17 cellular contexts compared by ENCODE assay signal in genomic region chr1:243364330-243364729, GRCh38.
DNase-seq lines count a peak whose midpoint lies in the region; ATAC-seq and TF ChIP-seq lines count a peak whose summit lies in the region.
"Had no signal": no experiment of that assay in that cellular context is flagged by ENCODE, and none has a peak within 500 bp of the region (broad histone marks: within the 10 kb centered on the region; RNA-seq: fewer than 3 reads in every experiment).

No MANE protein-coding gene starts in this region.

- no peak overlapping the region for H3K4me3 ChIP-seq in smooth muscle cell
- no peak overlapping the region for H3K4me3 ChIP-seq in CD4-positive, alpha-beta memory T cell (ENCODE audit: low read length in 2 of 2)

- H3K27me3 Mint-ChIP-seq in Calu3 (ENCODE audit: unreplicated experiment) = no peaks in the 10 kb centered on the region
- no peaks in the 10 kb centered on the region for H3K27me3 Mint-ChIP-seq in natural killer cell treated with Interleukin-12 subunit alpha and Interleukin-12 subunit beta and Interleukin-15 and Interleukin-18, amount 100 ng/mL, for 72 hours
- H3K27me3 Mint-ChIP-seq in CD4-positive, alpha-beta memory T cell = no peaks in the 10 kb centered on the region

- no peak overlapping the region for H3K27ac ChIP-seq in smooth muscle cell (ENCODE audit: low read depth)
- no peak overlapping the region for H3K27ac ChIP-seq in foreskin keratinocyte
- no peak overlapping the region for H3K27ac ChIP-seq in CD4-positive, alpha-beta memory T cell (ENCODE audit: low read depth, low read length)

- H3K27me3 ChIP-seq in smooth muscle cell (ENCODE audit: low read depth) (no peaks in the 10 kb centered on the region), foreskin keratinocyte (no peaks in the 10 kb centered on the region)
- no peaks in the 10 kb centered on the region for H3K27me3 ChIP-seq in CD4-positive, alpha-beta memory T cell (ENCODE audit: insufficient read depth, low read length)

- H3K4me1 Mint-ChIP-seq in Calu3 (ENCODE audit: low read depth, unreplicated experiment) = peaks cover 17% of the 10 kb centered on the region
- no peaks in the 10 kb centered on the region for H3K4me1 Mint-ChIP-seq in natural killer cell treated with Interleukin-12 subunit alpha and Interleukin-12 subunit beta and Interleukin-15 and Interleukin-18, amount 100 ng/mL, for 72 hours (ENCODE audit: low read depth in 2 of 2)
- no peaks in the 10 kb centered on the region for H3K4me1 Mint-ChIP-seq in CD4-positive, alpha-beta memory T cell
- H3K4me1 Mint-ChIP-seq: CD14-positive monocyte had no signal

- BruUV-seq in Calu3 (replicated peaks; lab: Mats Ljungman, UMichigan) = no TSS peak

- H3K79me2 ChIP-seq in smooth muscle cell (ENCODE audit: low read depth) = no peaks in the 10 kb centered on the region

- TF ChIP-seq CTCF in Calu3 (IDR thresholded peaks at IDR 0.05; ENCODE audit: unreplicated experiment) (no peak), smooth muscle cell (IDR thresholded peaks at IDR 0.05; ENCODE audit: borderline replicate concordance, insufficient read depth, poor library complexity, severe bottlenecking) (no peak), foreskin keratinocyte (conservative IDR thresholded peaks at IDR 0.05) (no peak)

- no peaks in the 10 kb centered on the region for H4K20me1 ChIP-seq in smooth muscle cell (ENCODE audit: low read depth)

- DNase-seq in Calu3 (no peak), NCI-H69 (lab: John Stamatoyannopoulos, UW) (peak; percentile 34), left lobe of liver (ENCODE audit: low spot score) (no peak), smooth muscle cell (lab: John Stamatoyannopoulos, UW; ENCODE audit: unreplicated experiment) (no peak), foreskin keratinocyte (no peak)
- no peak for DNase-seq in natural killer cell treated with Interleukin-12 subunit alpha and Interleukin-12 subunit beta and Interleukin-15 and Interleukin-18, amount 100 ng/mL, for 72 hours (ENCODE audit: low spot score)
- DNase-seq in CD4-positive, alpha-beta memory T cell = no peak
- DNase-seq: Caco-2, DMS79, Karpas-422, MM.1S, NCI-H1105 treated with DMSO at 0.1 percent for 48 hours, NCI-H187 treated with DMSO at 0.1 percent for 48 hours, SHP77 had no signal

- H3K36me3 ChIP-seq in smooth muscle cell (ENCODE audit: low read depth) = no peaks in the 10 kb centered on the region
- no peaks in the 10 kb centered on the region for H3K36me3 ChIP-seq in CD4-positive, alpha-beta memory T cell (ENCODE audit: insufficient read depth, low read length)

- intact Hi-C loops in Calu3 (cut with micrococcal nuclease; ENCODE audit: unreplicated experiment) = loop anchor here (5.0 kb wide), 2 partner anchors 33 to 908 kb away; no protein-coding TSS in a partner anchor
- intact Hi-C loops in CD4-positive, alpha-beta memory T cell (cut with micrococcal nuclease) = no loop called here

- WGBS in smooth muscle cell (ENCODE audit: low lambda C conversion rate) = 91% methylated on average over 2 of the region's 2 CpGs

- H3K9me3 Mint-ChIP-seq in Calu3 (ENCODE audit: low read depth, unreplicated experiment) = no peaks in the 10 kb centered on the region
- H3K9me3 Mint-ChIP-seq in natural killer cell treated with Interleukin-12 subunit alpha and Interleukin-12 subunit beta and Interleukin-15 and Interleukin-18, amount 100 ng/mL, for 72 hours = no peaks in the 10 kb centered on the region
- H3K9me3 Mint-ChIP-seq in CD4-positive, alpha-beta memory T cell = no peaks in the 10 kb centered on the region
- H3K9me3 Mint-ChIP-seq: CD14-positive monocyte had no signal

- no peaks in the 10 kb centered on the region for H3F3A ChIP-seq in smooth muscle cell (ENCODE audit: low read depth)

- peak overlapping the region; percentile 21 for H3K27ac Mint-ChIP-seq in Calu3 (ENCODE audit: unreplicated experiment)
- no peak overlapping the region for H3K27ac Mint-ChIP-seq in natural killer cell treated with Interleukin-12 subunit alpha and Interleukin-12 subunit beta and Interleukin-15 and Interleukin-18, amount 100 ng/mL, for 72 hours
- H3K27ac Mint-ChIP-seq in CD4-positive, alpha-beta memory T cell = no peak overlapping the region
- H3K27ac Mint-ChIP-seq: CD14-positive monocyte had no signal

- H3K4me3 Mint-ChIP-seq in Calu3 (ENCODE audit: low read depth, unreplicated experiment) = peak overlapping the region; percentile 6
- no peak overlapping the region for H3K4me3 Mint-ChIP-seq in natural killer cell treated with Interleukin-12 subunit alpha and Interleukin-12 subunit beta and Interleukin-15 and Interleukin-18, amount 100 ng/mL, for 72 hours
- H3K4me3 Mint-ChIP-seq in CD4-positive, alpha-beta memory T cell = no peak overlapping the region
- H3K4me3 Mint-ChIP-seq: CD14-positive monocyte had no signal

- POLR2A ChIA-PET in CD4-positive, alpha-beta memory T cell (lab: Charles Lee; ENCODE audit: partially characterized antibody) = no interaction called here

- ATAC-seq in GM19395 (IDR thresholded peaks at IDR 0.05; ENCODE audit: unreplicated experiment) = peak; percentile 34
- ATAC-seq in left lobe of liver = peak; percentile 68
- ATAC-seq in natural killer cell treated with Interleukin-12 subunit alpha and Interleukin-12 subunit beta and Interleukin-15 and Interleukin-18, amount 100 ng/mL, for 72 hours = no peak
- ATAC-seq in foreskin keratinocyte = no peak
- ATAC-seq: HCT116 had no signal

- CTCF ChIA-PET in Calu3 (lab: Charles Lee) = interaction anchor here (0.6 to 1.0 kb wide), 2 partner anchors 89 to 935 kb away, joined by 4 to 5 read pairs; no protein-coding TSS in a partner anchor
- CTCF ChIA-PET in CD4-positive, alpha-beta memory T cell (lab: Charles Lee; ENCODE audit: partially characterized antibody) = interaction anchor here (1.6 kb wide), 1 partner anchor 20 kb away, joined by 8 read pairs; no protein-coding TSS in a partner anchor

- peaks cover 4% of the 10 kb centered on the region for H3K36me3 Mint-ChIP-seq in Calu3 (ENCODE audit: insufficient read depth, unreplicated experiment)
- H3K36me3 Mint-ChIP-seq in natural killer cell treated with Interleukin-12 subunit alpha and Interleukin-12 subunit beta and Interleukin-15 and Interleukin-18, amount 100 ng/mL, for 72 hours = peaks cover 4% of the 10 kb centered on the region
- H3K36me3 Mint-ChIP-seq in CD4-positive, alpha-beta memory T cell = peaks cover 14 to 29% of the 10 kb centered on the region in 2 donors

- H3K9ac ChIP-seq in smooth muscle cell (ENCODE audit: low read depth) = no peak overlapping the region

- no peak overlapping the region for H2AFZ ChIP-seq in smooth muscle cell (ENCODE audit: low read depth)

- H3K4me1 ChIP-seq in smooth muscle cell (ENCODE audit: low read depth) (no peaks in the 10 kb centered on the region), foreskin keratinocyte (no peaks in the 10 kb centered on the region)
- no peaks in the 10 kb centered on the region for H3K4me1 ChIP-seq in CD4-positive, alpha-beta memory T cell (ENCODE audit: insufficient read depth, low read length)
- H3K4me1 ChIP-seq: Caco-2 had no signal

- H3K9me3 ChIP-seq in smooth muscle cell (replicated peaks; ENCODE audit: low read depth) = no peaks in the 10 kb centered on the region
- H3K9me3 ChIP-seq in CD4-positive, alpha-beta memory T cell (ENCODE audit: control insufficient read depth in 1 of 2, low read length in 2 of 2) = no peaks in the 10 kb centered on the region
- H3K9me3 ChIP-seq: Caco-2 had no signal

- no peak overlapping the region for H3K4me2 ChIP-seq in smooth muscle cell

Comparison
In these comparisons a context has a peak if more than half of its experiments do, and no peak if none do; other contexts are left out.
1. ATAC-seq: peak in GM19395 (single experiment) and left lobe of liver (single experiment); none in natural killer cell treated with Interleukin-12 subunit alpha and Interleukin-12 subunit beta and Interleukin-15 and Interleukin-18, amount 100 ng/mL, for 72 hours (0 of 2) and foreskin keratinocyte (single experiment).